In genomic region chr19:37309834-37310575, GRCh38 we compare ENCODE assay signal across 11 cellular contexts.
DNase-seq lines count a peak whose midpoint lies in the region; ATAC-seq and TF ChIP-seq lines count a peak whose summit lies in the region.
"Had no signal": no experiment of that assay in that cellular context is flagged by ENCODE, and none has a peak within 500 bp of the region (broad histone marks: within the 10 kb centered on the region; RNA-seq: fewer than 3 reads in every experiment).

No MANE protein-coding gene starts in this region.

- in situ Hi-C loops in Panc1 (cut with HindIII; ENCODE audit: low pct_unique_long_range_greater_than_20kb, low sequenced_read_pairs), result no loop called here

- no peak for ATAC-seq in Panc1

- no peaks in the 10 kb centered on the region for H3K9me3 ChIP-seq in Panc1 (ENCODE audit: control insufficient read depth, insufficient read depth, low read depth, low read length)

- no peak overlapping the region for H3K27ac ChIP-seq in Panc1 (ENCODE audit: low read length)

- intact Hi-C loops in Panc1 (cut with micrococcal nuclease; ENCODE audit: unreplicated experiment), result no loop called here

- CTCF ChIA-PET in Panc1 (lab: Charles Lee), result no interaction called here

- H3K4me1 ChIP-seq in Panc1 (ENCODE audit: control insufficient read depth, insufficient read depth, low read length), result peaks cover 7% of the 10 kb centered on the region

- DNase-seq in NOMO-1 treated with DMSO at 0.1 percent for 48 hours (lab: John Stamatoyannopoulos, UW; ENCODE audit: unreplicated experiment), result peak; percentile 0
- DNase-seq in NOMO-1 treated with dmso at 0.1 percent for 144 hours (lab: John Stamatoyannopoulos, UW; ENCODE audit: unreplicated experiment), result no peak
- no peak for DNase-seq in GM10266 (ENCODE audit: extremely low spot score)
- no peak for DNase-seq in Panc1 (ENCODE audit: low read depth, low spot score)
- DNase-seq in left kidney (ENCODE audit: low read depth, low spot score), result peak; percentile 52
- DNase-seq in epidermal melanocyte (ENCODE audit: insufficient read length, low spot score), result no peak
- no peak for DNase-seq in activated CD8-positive, alpha-beta memory T cell treated with anti-CD3 and anti-CD28 coated beads, Interleukin-2, amount 50 U/mL, for 4 hours
- DNase-seq in hippocampal formation (lab: John Stamatoyannopoulos, UW), result no peak
- DNase-seq: activated T-cell treated with anti-CD3 and anti-CD28 coated beads for 4 hours, HFFc6, NCI-H2081 treated with DMSO at 0.1 percent for 48 hours had no signal

- H3K27me3 ChIP-seq in Panc1 (ENCODE audit: control insufficient read depth, insufficient read depth, low read length), result no peaks in the 10 kb centered on the region

- BruUV-seq in Panc1 (replicated peaks; lab: Mats Ljungman, UMichigan), result no TSS peak

- H3K4me3 ChIP-seq in Panc1 (ENCODE audit: low read depth in 2 of 2, low read length in 2 of 2), result no peak overlapping the region

- H3K36me3 ChIP-seq in Panc1 (ENCODE audit: control insufficient read depth, insufficient read depth, low read length), result no peaks in the 10 kb centered on the region

- POLR2A ChIA-PET in Panc1 (lab: Charles Lee), result no interaction called here

- TF ChIP-seq CTCF in GM10266 (IDR thresholded peaks at IDR 0.05; ENCODE audit: control insufficient read depth, insufficient read depth, low read depth, missing control alignments), result peak; percentile 39
- TF ChIP-seq CTCF in Panc1 (IDR thresholded peaks at IDR 0.05), result peak; percentile 31

Comparison
In these comparisons a context has a peak if more than half of its experiments do, and no peak if none do; other contexts are left out.
1. DNase-seq: peak in NOMO-1 treated with DMSO at 0.1 percent for 48 hours (single experiment) and left kidney (single experiment); none in NOMO-1 treated with dmso at 0.1 percent for 144 hours (single experiment), GM10266 (single experiment), Panc1 (single experiment), epidermal melanocyte (single experiment), activated CD8-positive, alpha-beta memory T cell treated with anti-CD3 and anti-CD28 coated beads, Interleukin-2, amount 50 U/mL, for 4 hours (single experiment) and hippocampal formation (0 of 2).